Comparison of ENCODE assay signal across 12 cellular contexts in the genomic region with DNA sequence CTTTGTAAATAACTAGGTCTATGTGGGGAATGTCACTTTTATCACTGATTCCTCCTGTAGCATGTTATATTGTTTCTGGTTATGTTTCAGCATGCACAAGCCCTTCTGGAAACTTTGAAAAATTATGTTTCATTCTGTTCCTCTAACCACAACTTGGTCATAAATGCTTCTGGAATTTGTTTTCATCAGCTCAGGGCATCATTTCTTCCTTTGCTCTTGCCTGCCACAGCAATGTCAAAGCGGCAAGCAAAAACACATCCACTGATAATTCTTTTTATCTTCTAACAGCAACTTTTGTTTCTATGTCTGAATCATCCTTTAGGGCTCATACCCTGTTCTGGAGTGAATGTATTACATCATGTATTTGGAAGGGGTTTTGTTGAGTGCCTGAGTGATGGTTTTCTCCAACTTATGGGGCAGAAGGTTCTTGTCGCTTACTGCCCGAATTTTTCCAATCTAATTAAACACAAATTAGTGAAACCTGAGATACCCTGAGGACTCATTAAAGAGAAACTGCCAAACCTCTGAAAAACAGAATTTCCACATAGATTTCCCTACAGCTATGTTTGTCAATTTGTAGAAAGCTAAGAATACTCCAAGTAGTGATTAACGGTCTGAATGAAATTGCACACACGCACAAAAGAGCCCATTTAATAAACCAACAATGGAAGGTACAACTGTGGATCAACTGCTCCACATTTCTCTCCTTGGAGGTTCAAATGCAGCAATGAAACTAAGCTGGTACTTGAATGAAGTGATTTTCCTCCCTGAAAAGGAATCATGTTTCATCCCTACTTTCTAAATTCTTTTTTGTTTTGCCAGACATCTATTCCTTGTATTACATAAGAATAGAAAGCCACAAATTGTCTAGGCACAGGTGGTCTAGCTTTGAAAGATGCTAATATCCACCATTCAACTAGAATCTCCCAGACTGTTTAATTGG.
A peak's percentile ranks its signal among the peaks of the same experiment; 100 is the strongest.
DNase-seq lines count a peak whose midpoint lies in the region; ATAC-seq and TF ChIP-seq lines count a peak whose summit lies in the region.
"Had no signal": no experiment of that assay in that cellular context is flagged by ENCODE, and none has a peak within 500 bp of the region (broad histone marks: within the 10 kb centered on the region; RNA-seq: fewer than 3 reads in every experiment).

No MANE protein-coding gene starts in this region.

- H3K36me3 ChIP-seq in SJSA1 (no peaks in the 10 kb centered on the region), aorta (ENCODE audit: control insufficient read depth in 1 of 2, insufficient read depth in 2 of 2, low read length in 1 of 2) (no peaks in the 10 kb centered on the region)

- no peak for TF ChIP-seq CTCF in fibroblast of villous mesenchyme (IDR thresholded peaks at IDR 0.05; ENCODE audit: insufficient read depth, low read depth, low read length)

- WGBS in aorta, 2 donors, result 66 to 69% methylated on average over 5 of the region's 5 CpGs

- H3K9me3 Mint-ChIP-seq in activated T-cell treated with anti-CD3 and anti-CD28 coated beads, Interleukin-2, amount 50 U/mL, for 72 hours, result peaks cover 0 to 4% of the 10 kb centered on the region in 2 donors
- peaks cover 7% of the 10 kb centered on the region for H3K9me3 Mint-ChIP-seq in activated T-cell treated with anti-CD3 and anti-CD28 coated beads, Interleukin-2, amount 50 U/mL, for 24 hours
- H3K9me3 Mint-ChIP-seq: natural killer cell treated with Interleukin-12 subunit alpha and Interleukin-12 subunit beta and Interleukin-15 and Interleukin-18, amount 100 ng/mL, for 72 hours had no signal

- H3K4me3 ChIP-seq in SJSA1, result no peak overlapping the region
- no peak overlapping the region for H3K4me3 ChIP-seq in fibroblast of villous mesenchyme (ENCODE audit: low read depth, low read length)
- H3K4me3 ChIP-seq in aorta (ENCODE audit: low read length in 2 of 2), result no peak overlapping the region

- no peaks in the 10 kb centered on the region for H3K27me3 Mint-ChIP-seq in activated T-cell treated with anti-CD3 and anti-CD28 coated beads, Interleukin-2, amount 50 U/mL, for 72 hours (ENCODE audit: low read depth)
- peaks cover 7% of the 10 kb centered on the region for H3K27me3 Mint-ChIP-seq in activated T-cell treated with anti-CD3 and anti-CD28 coated beads, Interleukin-2, amount 50 U/mL, for 24 hours
- H3K27me3 Mint-ChIP-seq: activated CD4-positive, alpha-beta memory T cell treated with anti-CD3 and anti-CD28 coated beads, Interleukin-2, amount 10 ng/mL, durations not matched to agents 7 days and 5 days had no signal

- peaks cover 9% of the 10 kb centered on the region for H3K4me1 Mint-ChIP-seq in activated T-cell treated with anti-CD3 and anti-CD28 coated beads, Interleukin-2, amount 50 U/mL, for 72 hours (ENCODE audit: low read depth)
- peaks cover 10% of the 10 kb centered on the region for H3K4me1 Mint-ChIP-seq in activated T-cell treated with anti-CD3 and anti-CD28 coated beads, Interleukin-2, amount 50 U/mL, for 24 hours (ENCODE audit: low read depth)
- H3K4me1 Mint-ChIP-seq: T-cell had no signal

- no peaks in the 10 kb centered on the region for H3K9me3 ChIP-seq in SJSA1 (replicated peaks)
- H3K9me3 ChIP-seq in aorta (ENCODE audit: control insufficient read depth, low read length), result no peaks in the 10 kb centered on the region

- ATAC-seq in activated T-cell treated with anti-CD3 and anti-CD28 coated beads, Interleukin-2, amount 50 U/mL, for 72 hours (replicated peaks in 1 of 2), result peak; percentile 55 to 66
- ATAC-seq in aorta (ENCODE audit: low FRiP score), result peak; percentile 38
- ATAC-seq: natural killer cell treated with Interleukin-12 subunit alpha and Interleukin-12 subunit beta and Interleukin-15 and Interleukin-18, amount 100 ng/mL, for 72 hours; T-cell had no signal

- intact Hi-C loops in aorta (cut with DNase I), result no loop called here

- no peak for DNase-seq in activated T-cell treated with anti-CD3 and anti-CD28 coated beads, Interleukin-2, amount 50 U/mL, for 72 hours
- no peak for DNase-seq in activated T-cell treated with anti-CD3 and anti-CD28 coated beads, Interleukin-2, amount 50 U/mL, for 24 hours
- DNase-seq in SJSA1 (ENCODE audit: low read depth in 1 of 2, low spot score in 2 of 2) (peak in 1 of 2 experiments; percentile 54), fibroblast of villous mesenchyme (ENCODE audit: low read depth) (peak; percentile 91), aorta (no peak), foreskin melanocyte (no peak), HK-2 (ENCODE audit: unreplicated experiment) (no peak), NCI-H2081 (lab: John Stamatoyannopoulos, UW) (no peak)
- DNase-seq: activated CD4-positive, alpha-beta memory T cell treated with anti-CD3 and anti-CD28 coated beads, Interleukin-2, amount 10 ng/mL, durations not matched to agents 7 days and 5 days; amygdala; T-cell had no signal

- H3K27ac Mint-ChIP-seq in activated T-cell treated with anti-CD3 and anti-CD28 coated beads, Interleukin-2, amount 50 U/mL, for 72 hours, result no peak overlapping the region
- H3K27ac Mint-ChIP-seq in activated T-cell treated with anti-CD3 and anti-CD28 coated beads, Interleukin-2, amount 50 U/mL, for 24 hours, result no peak overlapping the region
- H3K27ac Mint-ChIP-seq: activated CD4-positive, alpha-beta memory T cell treated with anti-CD3 and anti-CD28 coated beads, Interleukin-2, amount 10 ng/mL, durations not matched to agents 7 days and 5 days; natural killer cell treated with Interleukin-12 subunit alpha and Interleukin-12 subunit beta and Interleukin-15 and Interleukin-18, amount 100 ng/mL, for 72 hours; T-cell had no signal

- peak overlapping the region; percentile 62 for H3K27ac ChIP-seq in SJSA1
- no peak overlapping the region for H3K27ac ChIP-seq in aorta (ENCODE audit: low read depth in 1 of 2, low read length in 2 of 2)

- H3K4me3 Mint-ChIP-seq in activated T-cell treated with anti-CD3 and anti-CD28 coated beads, Interleukin-2, amount 50 U/mL, for 72 hours, result no peak overlapping the region
- no peak overlapping the region for H3K4me3 Mint-ChIP-seq in activated T-cell treated with anti-CD3 and anti-CD28 coated beads, Interleukin-2, amount 50 U/mL, for 24 hours
- H3K4me3 Mint-ChIP-seq: activated CD4-positive, alpha-beta memory T cell treated with anti-CD3 and anti-CD28 coated beads, Interleukin-2, amount 10 ng/mL, durations not matched to agents 7 days and 5 days; natural killer cell treated with Interleukin-12 subunit alpha and Interleukin-12 subunit beta and Interleukin-15 and Interleukin-18, amount 100 ng/mL, for 72 hours; T-cell had no signal

- H3K36me3 Mint-ChIP-seq in activated T-cell treated with anti-CD3 and anti-CD28 coated beads, Interleukin-2, amount 50 U/mL, for 72 hours (ENCODE audit: insufficient read depth in 2 of 2), result no peaks in the 10 kb centered on the region
- no peaks in the 10 kb centered on the region for H3K36me3 Mint-ChIP-seq in activated T-cell treated with anti-CD3 and anti-CD28 coated beads, Interleukin-2, amount 50 U/mL, for 24 hours (ENCODE audit: low read depth)
- H3K36me3 Mint-ChIP-seq: T-cell had no signal

- H3K4me1 ChIP-seq in SJSA1 (replicated peaks) (peaks cover 19% of the 10 kb centered on the region), aorta (ENCODE audit: control insufficient read depth in 1 of 2, insufficient read depth in 2 of 2, low read length in 2 of 2) (no peaks in the 10 kb centered on the region)

- H3K27me3 ChIP-seq in SJSA1 (replicated peaks) (no peaks in the 10 kb centered on the region), aorta (ENCODE audit: control insufficient read depth in 1 of 2, insufficient read depth in 2 of 2, low read length in 1 of 2) (no peaks in the 10 kb centered on the region)
